Comparison of ENCODE assay signal across 8 cellular contexts in the genomic region with DNA sequence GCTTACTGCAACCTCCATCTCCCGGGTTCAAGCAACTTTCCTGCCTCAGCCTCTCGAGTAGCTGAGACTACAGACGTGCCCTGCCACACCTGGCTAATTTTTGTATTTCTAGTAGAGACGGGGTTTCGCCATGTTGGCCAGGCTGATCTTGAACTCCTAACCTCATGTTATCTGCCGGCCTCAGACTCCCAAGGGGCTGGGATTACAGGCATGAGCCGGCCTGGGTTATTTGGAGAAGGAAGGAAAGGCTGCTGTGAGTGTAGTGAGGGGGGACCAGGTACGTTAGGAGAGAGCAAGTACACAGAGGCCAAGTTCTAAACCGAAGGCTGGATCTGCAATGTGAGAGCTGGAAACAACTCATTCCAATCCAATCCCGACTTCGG. TPM values are rescaled to one million over a fixed set of nuclear protein-coding genes. Genes with fewer than 3 reads are reported as not detected.
DNase-seq lines count a peak whose midpoint lies in the region; ATAC-seq, FAIRE-seq and TF ChIP-seq lines count a peak whose summit lies in the region.
"Had no signal": no experiment of that assay in that cellular context is flagged by ENCODE, and none has a peak within 500 bp of the region (broad histone marks: within the 10 kb centered on the region; RNA-seq: fewer than 3 reads in every experiment).

No MANE protein-coding gene starts in this region.

- intact Hi-C loops in GM12878 (cut with micrococcal nuclease; ENCODE audit: unreplicated experiment): no loop called here
- intact Hi-C loops in activated naive CD4-positive, alpha-beta T cell treated with anti-CD3 and anti-CD28 coated beads for 36 hours (cut with micrococcal nuclease): no loop called here

- no peaks in the 10 kb centered on the region for H3K27me3 Mint-ChIP-seq in activated naive CD4-positive, alpha-beta T cell treated with anti-CD3 and anti-CD28 coated beads for 36 hours (ENCODE audit: low read depth)

- no peak for TF ChIP-seq POLR2A in GM12878 (IDR thresholded peaks at IDR 0.05; ENCODE audit: low read depth, low read length)

- H3K4me1 Mint-ChIP-seq in activated naive CD4-positive, alpha-beta T cell treated with anti-CD3 and anti-CD28 coated beads for 36 hours (ENCODE audit: low read depth): peaks cover 7% of the 10 kb centered on the region

- H3K4me3 ChIP-seq in BLaER1 (peak overlapping the region; percentile 38), GM12878 (peak overlapping the region; percentile 28; the same call in 1 of the 2 replicates), muscle layer of colon (ENCODE audit: low read depth in 1 of 2, low read length in 2 of 2) (peak overlapping the region; percentile 51 to 88)

- in situ Hi-C loops in GM12878 (cut with MboI): no loop called here

- CTCF ChIA-PET in GM12878 (lab: Yijun Ruan, JAX): interaction anchor here (0.7 to 3.9 kb wide), 16 partner anchors 8 to 344 kb away, joined by 3 to 20 read pairs (median 5); a partner anchor contains a TSS
- CTCF ChIA-PET in activated naive CD4-positive, alpha-beta T cell treated with anti-CD3 and anti-CD28 coated beads for 36 hours (lab: Charles Lee): interaction anchor here (0.8 to 1.2 kb wide), 3 partner anchors 9 to 15 kb away, joined by 3 to 4 read pairs (median 3); no protein-coding TSS in a partner anchor

- H3K4me2 ChIP-seq in BLaER1 (peak overlapping the region; percentile 85), GM12878 (ENCODE audit: control insufficient read depth, insufficient read depth) (peak overlapping the region; percentile 56)

- no TSS peak for BruUV-seq in GM12878 (replicated peaks; lab: Mats Ljungman, UMichigan)

- H3K9ac ChIP-seq in BLaER1 (peak overlapping the region; percentile 56; the same call in 1 of the 2 replicates), GM12878 (ENCODE audit: control insufficient read depth, insufficient read depth, low read length) (peak overlapping the region; percentile 11; the same call in 1 of the 2 replicates), muscle layer of colon (ENCODE audit: low read length) (peak overlapping the region; percentile 91)

- TF ChIP-seq RAD21 in GM12878 (IDR thresholded peaks at IDR 0.05; ENCODE audit: insufficient read depth, low read depth, low read length): no peak

- FAIRE-seq in GM12878 (lab: Jason Lieb, UNC) (no peak), frontal cortex (lab: Jason Lieb, UNC) (no peak)

- H3K27ac ChIP-seq in BLaER1 (peak overlapping the region; percentile 52), GM12878 (ENCODE audit: control insufficient read depth, insufficient read depth) (no peak overlapping the region), muscle layer of colon (ENCODE audit: low read depth, low read length) (peak overlapping the region; percentile 64)

- POLR2A ChIA-PET in GM12878 (lab: Charles Lee): interaction anchor here (0.8 kb wide), 2 partner anchors 18 to 77 kb away, joined by 4 read pairs; a partner anchor contains a TSS

- ATAC-seq in GM12878: peak; percentile 17; the same call in 2 of the 3 replicates

- WGBS in GM12878 (ENCODE audit: insufficient coverage, insufficient replicate concordance, low lambda C conversion rate, missing lambda C conversion rate): 42% methylated on average over 11 of the region's 11 CpGs

- no peaks in the 10 kb centered on the region for H3K36me3 Mint-ChIP-seq in activated naive CD4-positive, alpha-beta T cell treated with anti-CD3 and anti-CD28 coated beads for 36 hours (ENCODE audit: low read depth)

- H3K79me2 ChIP-seq in GM12878 (ENCODE audit: control insufficient read depth, insufficient read depth, low read length): no peaks in the 10 kb centered on the region

- H3K4me1 ChIP-seq in BLaER1 (peaks cover 39% of the 10 kb centered on the region), GM12878 (ENCODE audit: control insufficient read depth, insufficient read depth, low read length) (peaks cover 8% of the 10 kb centered on the region), muscle layer of colon (ENCODE audit: insufficient read depth, low read length) (peaks cover 21% of the 10 kb centered on the region)

- no peaks in the 10 kb centered on the region for H4K20me1 ChIP-seq in BLaER1
- H4K20me1 ChIP-seq in GM12878 (ENCODE audit: control insufficient read depth, insufficient read depth): no peaks in the 10 kb centered on the region

- RAD21 ChIA-PET in GM12878 (lab: Charles Lee; ENCODE audit: unreplicated experiment): interaction anchor here (1.0 to 3.0 kb wide), 6 partner anchors 12 to 152 kb away, joined by 3 to 19 read pairs (median 4); a partner anchor contains a TSS

- SMC1A ChIA-PET in GM12878 (lab: Charles Lee; ENCODE audit: uncharacterized antibody, unreplicated experiment): interaction anchor here (0.6 to 2.4 kb wide), 17 partner anchors 13 to 443 kb away, joined by 3 to 19 read pairs (median 3); a partner anchor contains a TSS

- no peak overlapping the region for H3K27ac Mint-ChIP-seq in activated naive CD4-positive, alpha-beta T cell treated with anti-CD3 and anti-CD28 coated beads for 36 hours

- no peak overlapping the region for H3K4me3 Mint-ChIP-seq in activated naive CD4-positive, alpha-beta T cell treated with anti-CD3 and anti-CD28 coated beads for 36 hours
- H3K4me3 Mint-ChIP-seq: T-helper 2 cell treated with Interferon-gamma antibody and Interleukin-4, amounts not matched to agents 5 μg/mL and 100 μg/mL, for 36 hours had no signal

- no peak for TF ChIP-seq CTCF in GM12878 (IDR thresholded peaks at IDR 0.05 in 2 of 3, conservative IDR thresholded peaks at IDR 0.05 in 1 of 3; ENCODE audit: control insufficient read depth in 2 of 3, extremely low read depth in 1 of 3, insufficient read depth in 1 of 3, low read depth in 3 of 3, low read length in 3 of 3)

- no peak for DNase-seq in GM12878 (ENCODE audit: low read depth, low spot score)
- no peak for DNase-seq in frontal cortex (ENCODE audit: low spot score in 2 of 2)
- no peak for DNase-seq in DMS 273 (lab: John Stamatoyannopoulos, UW; ENCODE audit: unreplicated experiment)
- no peak for DNase-seq in activated naive CD4-positive, alpha-beta T cell treated with anti-CD3 and anti-CD28 coated beads for 36 hours

- no peaks in the 10 kb centered on the region for H3K9me3 Mint-ChIP-seq in activated naive CD4-positive, alpha-beta T cell treated with anti-CD3 and anti-CD28 coated beads for 36 hours
- H3K9me3 Mint-ChIP-seq: T-helper 2 cell treated with Interferon-gamma antibody and Interleukin-4, amounts not matched to agents 5 μg/mL and 100 μg/mL, for 36 hours had no signal

- H3K27me3 ChIP-seq in BLaER1 (no peaks in the 10 kb centered on the region), GM12878 (replicated peaks in 1 of 2; ENCODE audit: control insufficient read depth in 2 of 2, insufficient read depth in 2 of 2, low read length in 1 of 2) (no peaks in the 10 kb centered on the region; a peak in 1 of 4 replicates), muscle layer of colon (ENCODE audit: control insufficient read depth in 1 of 2, insufficient read depth in 2 of 2, low read length in 2 of 2) (no peaks in the 10 kb centered on the region)

- no peak for TF ChIP-seq EP300 in GM12878 (IDR thresholded peaks at IDR 0.05; ENCODE audit: borderline replicate concordance in 1 of 2, control insufficient read depth in 1 of 2, low read depth in 2 of 2, low read length in 2 of 2)

- H3K36me3 ChIP-seq in BLaER1 (no peaks in the 10 kb centered on the region), GM12878 (ENCODE audit: control insufficient read depth in 2 of 2, insufficient read depth in 2 of 2, low read length in 1 of 2) (no peaks in the 10 kb centered on the region), muscle layer of colon (ENCODE audit: insufficient read depth, low read length) (no peaks in the 10 kb centered on the region)

- H2AFZ ChIP-seq in GM12878 (ENCODE audit: control insufficient read depth, low read depth, low read length): peak overlapping the region; percentile 49

- H3K9me3 ChIP-seq in BLaER1 (no peaks in the 10 kb centered on the region), GM12878 (replicated peaks; ENCODE audit: control insufficient read depth, insufficient read depth, low read length) (no peaks in the 10 kb centered on the region), muscle layer of colon (ENCODE audit: low read length) (no peaks in the 10 kb centered on the region)

RNA-seq across cellular contexts. Expression of a gene that starts 0.5 kb away (rescaled TPM):
- not detected in 2 replicates for total RNA-seq in GM12878 (2013; cell fraction: nucleolus; rRNA removed)
- total RNA-seq in GM12878 (2014; rRNA removed): 0.51 and 0.93 TPM in 2 replicates
- 0.28 and 0.45 TPM in 2 replicates for total RNA-seq in GM12878 (2014; rRNA removed; fragmentation: Illumina TruSeq; extraction: Trizol)
- 0.98 and 1.1 TPM in 2 replicates for total RNA-seq in GM12878 (2021)
- 0.13 TPM for polyA plus RNA-seq in GM12878 (2011; ENCODE audit: low read depth)
- not detected in 2 replicates for polyA plus RNA-seq in GM12878 (2011; rRNA removed)
- polyA plus RNA-seq in GM12878 (2011; cell fraction: cytosol; rRNA removed): 0.03 and 0.06 TPM in 2 replicates
- polyA plus RNA-seq in GM12878 (2011; cell fraction: nucleus; rRNA removed): 0.20 TPM in 1 of 2 replicates, not detected in the other
- polyA plus RNA-seq in GM12878 (2012): 0.44 and 0.54 TPM in 2 replicates
- polyA plus RNA-seq in GM12878 (2014; fragmentation: Illumina TruSeq; extraction: Trizol): 0.38 and 0.52 TPM in 2 replicates
- under 1 TPM; 0.18 to 0.24 TPM for polyA plus RNA-seq in GM12878 (2014; fragmentation: Nextera tagmentation; extraction: Ambion mirVana)
- polyA plus RNA-seq in GM12878 (2014; rRNA removed): 0.49 and 0.81 TPM in 2 replicates
- under 1 TPM; 0.26 to 0.27 TPM for polyA plus RNA-seq in GM12878 (2016; fragmentation: Nextera tagmentation; extraction: Ambion mirVana)
- 0.21 TPM in 1 of 2 replicates, not detected in the other for polyA minus RNA-seq in GM12878 (2011; rRNA and poly(A)+ RNA removed)
- polyA minus RNA-seq in GM12878 (2011; cell fraction: cytosol; rRNA and poly(A)+ RNA removed): not detected in 2 replicates
- not detected in 2 replicates for polyA minus RNA-seq in GM12878 (2011; cell fraction: nucleus; rRNA and poly(A)+ RNA removed)
- not detected for total RNA-seq in frontal cortex
- not detected for total RNA-seq in activated naive CD4-positive, alpha-beta T cell treated with anti-CD3 and anti-CD28 coated beads for 36 hours

RNA-seq across cellular contexts. Expression of a gene that starts 17.6 kb away (rescaled TPM):
- total RNA-seq in GM12878 (2013; cell fraction: nucleolus; rRNA removed): 12.4 and 13.8 TPM in 2 replicates
- total RNA-seq in GM12878 (2014; rRNA removed) (109 and 113 TPM in 2 replicates), GM12878 (2014; rRNA removed; fragmentation: Illumina TruSeq; extraction: Trizol) (46.6 and 49.1 TPM in 2 replicates), GM12878 (2021) (75.1 and 78.4 TPM in 2 replicates), frontal cortex (50.5 TPM)
- polyA plus RNA-seq in GM12878 (2011; ENCODE audit: low read depth): 38.1 TPM
- polyA plus RNA-seq in GM12878 (2011; rRNA removed) (31.5 and 71.7 TPM in 2 replicates), GM12878 (2014; fragmentation: Illumina TruSeq; extraction: Trizol) (24.5 and 49.2 TPM in 2 replicates), GM12878 (2014; fragmentation: Nextera tagmentation; extraction: Ambion mirVana) (10 to 100 TPM in 1 of 2 experiments, 1 to 10 TPM in 1; 4.1 to 18.6 TPM), GM12878 (2014; rRNA removed) (112 and 123 TPM in 2 replicates), GM12878 (2016; fragmentation: Nextera tagmentation; extraction: Ambion mirVana) (100 to 1,000 TPM; 137 to 138 TPM)
- polyA plus RNA-seq in GM12878 (2011; cell fraction: cytosol; rRNA removed): 70.5 and 91.1 TPM in 2 replicates
- 45.5 and 46.3 TPM in 2 replicates for polyA plus RNA-seq in GM12878 (2011; cell fraction: nucleus; rRNA removed)
- polyA plus RNA-seq in GM12878 (2012): 65.4 and 81.8 TPM in 2 replicates
- 18.9 and 28.1 TPM in 2 replicates for polyA minus RNA-seq in GM12878 (2011; rRNA and poly(A)+ RNA removed)
- 29.0 and 29.4 TPM in 2 replicates for polyA minus RNA-seq in GM12878 (2011; cell fraction: cytosol; rRNA and poly(A)+ RNA removed)
- 7.7 and 10.0 TPM in 2 replicates for polyA minus RNA-seq in GM12878 (2011; cell fraction: nucleus; rRNA and poly(A)+ RNA removed)
- total RNA-seq in activated naive CD4-positive, alpha-beta T cell treated with anti-CD3 and anti-CD28 coated beads for 36 hours: 100 to 1,000 TPM; 134 to 135 TPM

RNA-seq across cellular contexts. Expression of a gene that starts 24.4 kb away (rescaled TPM):
- not detected in 2 replicates for total RNA-seq in GM12878 (2013; cell fraction: nucleolus; rRNA removed)
- total RNA-seq in GM12878 (2014; rRNA removed) (not detected in 2 replicates), GM12878 (2014; rRNA removed; fragmentation: Illumina TruSeq; extraction: Trizol) (not detected in 2 replicates), GM12878 (2021) (not detected in 2 replicates), frontal cortex (not detected)
- polyA plus RNA-seq in GM12878 (2011; ENCODE audit: low read depth): not detected
- polyA plus RNA-seq in GM12878 (2011; rRNA removed) (not detected in 2 replicates), GM12878 (2014; fragmentation: Illumina TruSeq; extraction: Trizol) (not detected in 2 replicates), GM12878 (2014; fragmentation: Nextera tagmentation; extraction: Ambion mirVana) (not detected), GM12878 (2014; rRNA removed) (0.10 TPM in 1 of 2 replicates, not detected in the other), GM12878 (2016; fragmentation: Nextera tagmentation; extraction: Ambion mirVana) (not detected)
- polyA plus RNA-seq in GM12878 (2011; cell fraction: cytosol; rRNA removed): not detected in 2 replicates
- polyA plus RNA-seq in GM12878 (2011; cell fraction: nucleus; rRNA removed): not detected in 2 replicates
- not detected in 2 replicates for polyA plus RNA-seq in GM12878 (2012)
- not detected in 2 replicates for polyA minus RNA-seq in GM12878 (2011; rRNA and poly(A)+ RNA removed)
- not detected in 2 replicates for polyA minus RNA-seq in GM12878 (2011; cell fraction: cytosol; rRNA and poly(A)+ RNA removed)
- polyA minus RNA-seq in GM12878 (2011; cell fraction: nucleus; rRNA and poly(A)+ RNA removed): not detected in 2 replicates
- under 1 TPM; 0.29 to 0.37 TPM for total RNA-seq in activated naive CD4-positive, alpha-beta T cell treated with anti-CD3 and anti-CD28 coated beads for 36 hours
- total RNA-seq: dermis microvascular lymphatic vessel endothelial cell had no signal

RNA-seq across cellular contexts. Expression of a gene that starts 30.9 kb away (rescaled TPM):
- 9.9 and 10.9 TPM in 2 replicates for total RNA-seq in GM12878 (2013; cell fraction: nucleolus; rRNA removed)
- 17.7 and 18.4 TPM in 2 replicates for total RNA-seq in GM12878 (2014; rRNA removed)
- 10.0 and 11.4 TPM in 2 replicates for total RNA-seq in GM12878 (2014; rRNA removed; fragmentation: Illumina TruSeq; extraction: Trizol)
- 23.4 and 24.0 TPM in 2 replicates for total RNA-seq in GM12878 (2021)
- polyA plus RNA-seq in GM12878 (2011; ENCODE audit: low read depth): 4.9 TPM
- polyA plus RNA-seq in GM12878 (2011; rRNA removed): 0.39 and 2.7 TPM in 2 replicates
- 12.2 and 13.6 TPM in 2 replicates for polyA plus RNA-seq in GM12878 (2011; cell fraction: cytosol; rRNA removed)
- 7.6 and 10.8 TPM in 2 replicates for polyA plus RNA-seq in GM12878 (2011; cell fraction: nucleus; rRNA removed)
- 11.9 and 13.4 TPM in 2 replicates for polyA plus RNA-seq in GM12878 (2012)
- polyA plus RNA-seq in GM12878 (2014; fragmentation: Illumina TruSeq; extraction: Trizol): 0.35 and 14.8 TPM in 2 replicates
- 1 to 10 TPM; 2.4 to 3.3 TPM for polyA plus RNA-seq in GM12878 (2014; fragmentation: Nextera tagmentation; extraction: Ambion mirVana)
- polyA plus RNA-seq in GM12878 (2014; rRNA removed): 17.4 and 18.3 TPM in 2 replicates
- 10 to 100 TPM; 18.3 to 19.8 TPM for polyA plus RNA-seq in GM12878 (2016; fragmentation: Nextera tagmentation; extraction: Ambion mirVana)
- polyA minus RNA-seq in GM12878 (2011; rRNA and poly(A)+ RNA removed): 3.1 and 6.1 TPM in 2 replicates
- 2.3 and 3.7 TPM in 2 replicates for polyA minus RNA-seq in GM12878 (2011; cell fraction: cytosol; rRNA and poly(A)+ RNA removed)
- 2.2 and 2.6 TPM in 2 replicates for polyA minus RNA-seq in GM12878 (2011; cell fraction: nucleus; rRNA and poly(A)+ RNA removed)
- total RNA-seq in frontal cortex: 17.9 TPM
- 1 to 10 TPM; 8.9 to 9.4 TPM for total RNA-seq in activated naive CD4-positive, alpha-beta T cell treated with anti-CD3 and anti-CD28 coated beads for 36 hours

RNA-seq across cellular contexts. Expression of a gene that starts 44.7 kb away (rescaled TPM):
- 3.2 and 4.1 TPM in 2 replicates for total RNA-seq in GM12878 (2013; cell fraction: nucleolus; rRNA removed)
- total RNA-seq in GM12878 (2014; rRNA removed) (11.9 and 16.2 TPM in 2 replicates), GM12878 (2014; rRNA removed; fragmentation: Illumina TruSeq; extraction: Trizol) (6.8 and 8.1 TPM in 2 replicates), GM12878 (2021) (32.5 and 34.9 TPM in 2 replicates), frontal cortex (5.7 TPM)
- 1.0 TPM for polyA plus RNA-seq in GM12878 (2011; ENCODE audit: low read depth)
- polyA plus RNA-seq in GM12878 (2011; rRNA removed) (2.5 and 4.7 TPM in 2 replicates), GM12878 (2014; fragmentation: Illumina TruSeq; extraction: Trizol) (0.40 and 2.9 TPM in 2 replicates), GM12878 (2014; fragmentation: Nextera tagmentation; extraction: Ambion mirVana) (1 to 10 TPM in 1 of 2 experiments, under 1 TPM in 1; 0.16 to 1.7 TPM), GM12878 (2014; rRNA removed) (26.3 and 27.0 TPM in 2 replicates), GM12878 (2016; fragmentation: Nextera tagmentation; extraction: Ambion mirVana) (10 to 100 TPM; 28.6 to 44.6 TPM)
- 11.3 and 19.5 TPM in 2 replicates for polyA plus RNA-seq in GM12878 (2011; cell fraction: cytosol; rRNA removed)
- polyA plus RNA-seq in GM12878 (2011; cell fraction: nucleus; rRNA removed): 9.7 and 16.3 TPM in 2 replicates
- polyA plus RNA-seq in GM12878 (2012): 11.1 and 12.5 TPM in 2 replicates
- 5.1 and 7.9 TPM in 2 replicates for polyA minus RNA-seq in GM12878 (2011; rRNA and poly(A)+ RNA removed)
- polyA minus RNA-seq in GM12878 (2011; cell fraction: cytosol; rRNA and poly(A)+ RNA removed): 5.9 and 11.5 TPM in 2 replicates
- polyA minus RNA-seq in GM12878 (2011; cell fraction: nucleus; rRNA and poly(A)+ RNA removed): 1.8 and 4.2 TPM in 2 replicates
- 10 to 100 TPM; 19.2 to 20.3 TPM for total RNA-seq in activated naive CD4-positive, alpha-beta T cell treated with anti-CD3 and anti-CD28 coated beads for 36 hours

Comparison
In these comparisons a context has a peak if more than half of its experiments do, and no peak if none do; other contexts are left out.
1. H3K9ac ChIP-seq: peak in every context shown above with its lines; median percentile 91 in muscle layer of colon; 56 in BLaER1; 11 in GM12878.